ENCODE assay signal across 18 cellular contexts in genomic region chr12:91703884-91704283, GRCh38.
"Had no signal": no experiment of that assay in that cellular context is flagged by ENCODE, and none has a peak within 500 bp of the region (broad histone marks: within the 10 kb centered on the region; RNA-seq: fewer than 3 reads in every experiment).

No MANE protein-coding gene starts in this region.

- ATAC-seq: esophagus mucosa; heart right ventricle; naive thymus-derived CD4-positive, alpha-beta T cell; pancreas; right cardiac atrium; stimulated activated effector memory CD8-positive, alpha-beta T cell treated with anti-CD3 and anti-CD28 coated beads, Interleukin-12 subunit alpha, Interleukin-12 subunit beta, amount 100 ng/mL, for 72 hours; stimulated activated naive CD8-positive, alpha-beta T cell treated with anti-CD3 and anti-CD28 coated beads, Interleukin-15, Interleukin-2, amounts not matched to agents 100 U/mL and 50 U/mL, for 24 hours had no signal

- H3K27ac ChIP-seq: heart right ventricle, neutrophil, pancreas, suprapubic skin, thyroid gland, vagina had no signal

- H3K4me3 ChIP-seq: heart right ventricle, pancreas, suprapubic skin, thyroid gland, vagina had no signal

- H3K4me3 Mint-ChIP-seq: naive thymus-derived CD4-positive, alpha-beta T cell; stimulated activated effector memory CD8-positive, alpha-beta T cell treated with anti-CD3 and anti-CD28 coated beads, Interleukin-12 subunit alpha, Interleukin-12 subunit beta, amount 100 ng/mL, for 72 hours; type B pancreatic cell had no signal

- H3K9me3 ChIP-seq: heart right ventricle, neutrophil, pancreas, suprapubic skin, thyroid gland, vagina had no signal

- H3K36me3 ChIP-seq: heart right ventricle, neutrophil, pancreas, suprapubic skin, thyroid gland, vagina had no signal

- H3K27ac Mint-ChIP-seq: naive thymus-derived CD4-positive, alpha-beta T cell; progenitor cell of endocrine pancreas; stimulated activated effector memory CD8-positive, alpha-beta T cell treated with anti-CD3 and anti-CD28 coated beads, Interleukin-12 subunit alpha, Interleukin-12 subunit beta, amount 100 ng/mL, for 72 hours; type B pancreatic cell had no signal

- H3K27me3 Mint-ChIP-seq: naive thymus-derived CD4-positive, alpha-beta T cell; progenitor cell of endocrine pancreas; type B pancreatic cell had no signal

- H3K4me1 Mint-ChIP-seq: stimulated activated effector memory CD8-positive, alpha-beta T cell treated with anti-CD3 and anti-CD28 coated beads, Interleukin-12 subunit alpha, Interleukin-12 subunit beta, amount 100 ng/mL, for 72 hours had no signal

- DNase-seq: cortex of kidney; effector memory CD4-positive, alpha-beta T cell; hypothalamus; naive thymus-derived CD4-positive, alpha-beta T cell; pancreas; right cardiac atrium; stimulated activated CD4-positive, alpha-beta T cell treated with anti-CD3 and anti-CD28 coated beads, Interleukin-4, amount 100 ng/mL, for 1 hour; stimulated activated CD8-positive, alpha-beta memory T cell treated with anti-CD3 and anti-CD28 coated beads, Interleukin-4, amount 100 ng/mL, for 48 hours; stimulated activated naive CD8-positive, alpha-beta T cell treated with anti-CD3 and anti-CD28 coated beads, Interleukin-15, Interleukin-2, amounts not matched to agents 100 U/mL and 50 U/mL, for 24 hours; thyroid gland had no signal

- H3K4me1 ChIP-seq: pancreas, vagina had no signal

- H3K36me3 Mint-ChIP-seq: stimulated activated effector memory CD8-positive, alpha-beta T cell treated with anti-CD3 and anti-CD28 coated beads, Interleukin-12 subunit alpha, Interleukin-12 subunit beta, amount 100 ng/mL, for 72 hours; type B pancreatic cell had no signal

- H3K27me3 ChIP-seq: heart right ventricle, neutrophil, pancreas, suprapubic skin, thyroid gland, vagina had no signal
